In genomic region chr3:188283347-188283746, GRCh38 we compare ENCODE assay signal across 10 cellular contexts.
DNase-seq lines count a peak whose midpoint lies in the region; ATAC-seq, FAIRE-seq and TF ChIP-seq lines count a peak whose summit lies in the region.
"Had no signal": no experiment of that assay in that cellular context is flagged by ENCODE, and none has a peak within 500 bp of the region (broad histone marks: within the 10 kb centered on the region; RNA-seq: fewer than 3 reads in every experiment).

No MANE protein-coding gene starts in this region.

- peaks cover 5% of the 10 kb centered on the region for H3K79me2 ChIP-seq in keratinocyte (ENCODE audit: control insufficient read depth, insufficient read depth, low read length)

- H2AFZ ChIP-seq in keratinocyte (ENCODE audit: control insufficient read depth, low read length) = no peak overlapping the region

- H3K27me3 ChIP-seq in ascending aorta (no peaks in the 10 kb centered on the region), keratinocyte (ENCODE audit: control insufficient read depth, extremely low read depth, insufficient read depth, low read length) (no peaks in the 10 kb centered on the region), stomach smooth muscle (ENCODE audit: control insufficient read depth in 1 of 2, insufficient read depth in 2 of 2, low read length in 2 of 2) (no peaks in the 10 kb centered on the region)

- intact Hi-C loops in ascending aorta (cut with DNase I) = loop anchor here (10.0 kb wide), 1 partner anchor 401 kb away; no protein-coding TSS in a partner anchor

- ATAC-seq in HG02588 (IDR thresholded peaks at IDR 0.05; ENCODE audit: unreplicated experiment) (no peak), GM18498 (IDR thresholded peaks at IDR 0.05; ENCODE audit: unreplicated experiment) (no peak)

- H3K36me3 ChIP-seq in ascending aorta = peaks cover 0 to 6% of the 10 kb centered on the region in 2 donors
- no peaks in the 10 kb centered on the region for H3K36me3 ChIP-seq in keratinocyte (ENCODE audit: control insufficient read depth in 2 of 2, extremely low read depth in 1 of 2, insufficient read depth in 2 of 2, low read length in 2 of 2)
- H3K36me3 ChIP-seq in stomach smooth muscle (ENCODE audit: control insufficient read depth in 2 of 2, insufficient read depth in 2 of 2, low read length in 2 of 2) = peaks cover 3 to 9% of the 10 kb centered on the region in 2 donors

- TF ChIP-seq CTCF in ascending aorta (IDR thresholded peaks at IDR 0.05) = no peak
- TF ChIP-seq CTCF in keratinocyte (optimal IDR thresholded peaks at IDR 0.05 in 1 of 3, IDR thresholded peaks at IDR 0.05 in 1 of 3, conservative IDR thresholded peaks at IDR 0.05 in 1 of 3; ENCODE audit: extremely low read depth in 1 of 3, insufficient read depth in 2 of 3, low read length in 3 of 3) = peak in 2 of 3 experiments; percentile 26 to 39

- H3K4me3 ChIP-seq in ascending aorta (no peak overlapping the region), keratinocyte (ENCODE audit: control insufficient read depth in 2 of 3, extremely low read depth in 1 of 3, insufficient read depth in 2 of 3, low read depth in 1 of 3, low read length in 3 of 3) (no peak overlapping the region), stomach smooth muscle (ENCODE audit: low read length in 2 of 2) (peak overlapping the region in 1 of 2 donors; percentile 15)

- no peak for FAIRE-seq in keratinocyte (lab: Jason Lieb, UNC)

- no peaks in the 10 kb centered on the region for H4K20me1 ChIP-seq in keratinocyte (ENCODE audit: control insufficient read depth, extremely low read depth, insufficient read depth, low read length)

- DNase-seq in SKM-1 treated with dmso at 0.1 percent for 144 hours (lab: John Stamatoyannopoulos, UW; ENCODE audit: unreplicated experiment) = peak; percentile 14
- DNase-seq in SKM-1 (lab: John Stamatoyannopoulos, UW; ENCODE audit: unreplicated experiment) = no peak
- DNase-seq in ascending aorta (ENCODE audit: low spot score in 2 of 2) = no peak
- DNase-seq in keratinocyte (ENCODE audit: low read depth, low spot score) = no peak
- no peak for DNase-seq in stimulated activated CD4-positive, alpha-beta T cell treated with anti-CD3 and anti-CD28 coated beads, Interleukin-4, amount 100 ng/mL, for 4 hours
- DNase-seq: NK-92 treated with Interleukin-12 subunit alpha and Interleukin-12 subunit beta, amount 100 ng/mL, for 24 hours had no signal

- no peaks in the 10 kb centered on the region for H3K9me1 ChIP-seq in keratinocyte (ENCODE audit: control insufficient read depth, extremely low read depth, insufficient read depth, low read length)

- dilution Hi-C loops in keratinocyte (cut with MboI; ENCODE audit: extremely low pct_ligation_motif_present, low sequenced_read_pairs) = no loop called here

- H3K9ac ChIP-seq in keratinocyte (ENCODE audit: control insufficient read depth, extremely low read depth, insufficient read depth, low read length) = no peak overlapping the region
- peak overlapping the region; percentile 13 to 16 for H3K9ac ChIP-seq in stomach smooth muscle (ENCODE audit: low read length in 2 of 2)
- H3K9ac ChIP-seq: KMS-11 had no signal

- H3K4me1 ChIP-seq in ascending aorta = peaks cover 26 to 80% of the 10 kb centered on the region in 2 donors
- peaks cover 29% of the 10 kb centered on the region for H3K4me1 ChIP-seq in keratinocyte (ENCODE audit: control insufficient read depth, extremely low read depth, insufficient read depth, low read length)
- peaks cover 65% of the 10 kb centered on the region for H3K4me1 ChIP-seq in stomach smooth muscle (ENCODE audit: control insufficient read depth, insufficient read depth, low read length)

- H3K4me2 ChIP-seq in keratinocyte (ENCODE audit: control insufficient read depth, extremely low read depth, insufficient read depth, low read depth, low read length) = no peak overlapping the region
- H3K4me2 ChIP-seq: KMS-11 had no signal

- H3K9me3 ChIP-seq in ascending aorta (no peaks in the 10 kb centered on the region), keratinocyte (ENCODE audit: control insufficient read depth, low read depth, low read length) (no peaks in the 10 kb centered on the region), stomach smooth muscle (ENCODE audit: control insufficient read depth in 2 of 2, low read length in 2 of 2) (no peaks in the 10 kb centered on the region)

- peak overlapping the region; percentile 94 to 99 for H3K27ac ChIP-seq in ascending aorta
- no peak overlapping the region for H3K27ac ChIP-seq in keratinocyte (ENCODE audit: control insufficient read depth, insufficient read depth, low read length)
- peak overlapping the region; percentile 66 for H3K27ac ChIP-seq in stomach smooth muscle (ENCODE audit: low read length)
- H3K27ac ChIP-seq: KMS-11 had no signal

Comparison
In these comparisons a context has a peak if more than half of its experiments do, and no peak if none do; other contexts are left out.
1. CTCF ChIP-seq: peak in keratinocyte (2 of 3); none in ascending aorta (0 of 3).